Comparison of ENCODE assay signal across 8 cellular contexts in the genomic region with DNA sequence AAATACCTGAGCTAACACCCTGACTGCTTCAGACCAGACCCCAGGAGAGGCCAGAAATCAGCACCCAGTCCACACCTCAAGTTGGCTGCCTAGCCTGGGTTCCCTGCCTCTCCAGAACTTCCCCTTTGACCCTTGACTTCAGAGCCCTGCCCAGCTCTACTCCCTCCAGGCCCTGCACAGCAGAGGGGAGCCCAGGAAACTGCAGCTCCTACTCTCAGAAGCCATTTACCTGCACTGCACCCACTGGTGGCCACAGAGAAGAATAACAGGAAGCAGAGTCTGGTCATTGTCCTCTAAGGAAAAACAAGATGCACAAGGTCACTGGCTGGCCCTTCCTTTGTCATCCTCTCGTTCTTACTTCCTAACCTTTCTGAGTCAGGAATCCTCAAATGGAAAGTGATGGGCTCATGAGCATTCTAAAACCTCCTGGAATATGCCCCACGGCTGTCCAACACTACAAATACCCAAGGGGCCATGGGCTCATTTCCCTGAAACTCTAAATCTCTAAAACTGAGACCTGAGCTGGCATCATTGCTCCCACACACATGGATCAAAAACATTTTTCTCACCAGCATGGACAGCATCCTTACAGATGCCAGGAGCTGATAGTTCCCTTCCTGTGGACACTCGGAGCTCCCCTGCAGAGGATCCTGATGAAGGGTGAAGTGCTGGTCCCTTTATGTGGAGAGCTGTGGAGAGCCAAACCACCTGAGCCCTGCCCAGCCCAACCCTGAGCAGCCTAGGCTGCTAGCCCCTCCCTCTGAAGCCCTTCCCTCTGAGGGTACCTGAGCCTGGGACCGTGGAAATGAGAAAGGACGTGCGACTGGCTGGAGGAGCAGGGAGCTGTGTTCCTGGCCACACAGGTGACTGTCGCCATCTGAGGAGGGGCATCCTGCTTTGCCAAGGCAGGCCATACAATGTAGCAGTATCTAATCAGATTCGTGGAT. TPM values are rescaled to one million over a fixed set of nuclear protein-coding genes. Genes with fewer than 3 reads are reported as not detected.
A peak's percentile ranks its signal among the peaks of the same experiment; 100 is the strongest.
DNase-seq lines count a peak whose midpoint lies in the region; ATAC-seq, FAIRE-seq and TF ChIP-seq lines count a peak whose summit lies in the region.

TSS of gene ITLN2 (minus strand) at position 652 of the 947 bp plus-strand sequence. CDS start at position 584, 68 bp downstream.

- peak; percentile 86 for TF ChIP-seq CTCF in C4-2B (conservative IDR thresholded peaks at IDR 0.05)
- TF ChIP-seq CTCF in pancreas (IDR thresholded peaks at IDR 0.05): peak in 3 of 4 donors; percentile 26 to 41 (median 39)

- H3K36me3 ChIP-seq in pancreas: no peaks in the 10 kb centered on the region

- H3K4me3 ChIP-seq in pancreas: no peak within 1 kb of the TSS

- DNase-seq in GM19238 (ENCODE audit: insufficient read length, low spot score): peak; percentile 58
- DNase-seq in NAMALWA (ENCODE audit: low spot score): peak; percentile 87
- DNase-seq in activated CD4-positive, alpha-beta T cell treated with anti-CD3 and anti-CD28 coated beads, Interleukin-2, amount 50 U/mL, for 1 hour: peak; percentile 39
- DNase-seq in erythroblast (lab: John Stamatoyannopoulos, UW): peak; percentile 62 to 69
- peak in 1 of 6 donors; percentile 27 for DNase-seq in pancreas
- no peak for DNase-seq in NCI-H1048 (lab: John Stamatoyannopoulos, UW)
- no peak for DNase-seq in cortex of kidney (lab: John Stamatoyannopoulos, UW)

- no peak for TF ChIP-seq POLR2A in erythroblast (IDR thresholded peaks at IDR 0.05; ENCODE audit: low read length)

- intact Hi-C loops in pancreas (cut with DNase I): loop anchor here in 1 of 3 donors (5.0 to 10.0 kb wide), 2 partner anchors 117 to 230 kb away; no protein-coding TSS in a partner anchor

- H3K4me1 ChIP-seq in pancreas: no peaks in the 10 kb centered on the region

- FAIRE-seq in pancreas (lab: Jason Lieb, UNC): no peak

- WGBS in pancreas, 2 donors: 76 to 83% methylated on average over 8 of the region's 8 CpGs

- H3K9me3 ChIP-seq in pancreas: no peaks in the 10 kb centered on the region

- no peak within 1 kb of the TSS for H3K27ac ChIP-seq in C4-2B
- no peak within 1 kb of the TSS for H3K27ac ChIP-seq in pancreas

- H3K27me3 ChIP-seq in pancreas: no peaks in the 10 kb centered on the region

- ATAC-seq in pancreas: peak; percentile 55 to 83 (median 75)

RNA-seq across cellular contexts. Expression of gene ITLN2, which starts in this region (rescaled TPM):
- total RNA-seq in pancreas: not detected
- polyA plus RNA-seq in pancreas: under 1 TPM in 1 of 2 donors, not detected in 1; 0.19 TPM

Comparison
In these comparisons a context has a peak if more than half of its experiments do, and no peak if none do; other contexts are left out.
1. Peak in ATAC-seq in pancreas; RNA of the gene not detected or under 1 TPM.
2. DNase-seq: peak in GM19238 (single experiment), NAMALWA (single experiment), activated CD4-positive, alpha-beta T cell treated with anti-CD3 and anti-CD28 coated beads, Interleukin-2, amount 50 U/mL, for 1 hour (single experiment) and erythroblast (2 of 2); none in NCI-H1048 (single experiment) and cortex of kidney (single experiment).